33 cellular contexts compared by ENCODE assay signal in genomic region chr6:160092602-160093001, GRCh38. TPM values are rescaled to one million over a fixed set of nuclear protein-coding genes. Genes with fewer than 3 reads are reported as not detected.
"Had no signal": no experiment of that assay in that cellular context is flagged by ENCODE, and none has a peak within 500 bp of the region (broad histone marks: within the 10 kb centered on the region; RNA-seq: fewer than 3 reads in every experiment).

No MANE protein-coding gene starts in this region.

- DNase-seq: activated B cell treated with CpG ODN at 0.5 μM for 24 hours; activated CD4-positive, alpha-beta memory T cell treated with anti-CD3 and anti-CD28 coated beads for 36 hours; activated CD4-positive, alpha-beta T cell treated with anti-CD3 and anti-CD28 coated beads for 4 hours; activated CD4-positive, alpha-beta T cell treated with anti-CD3 and anti-CD28 coated beads, Interleukin-2, amount 50 U/mL, for 1 hour; activated CD4-positive, CD25-positive, alpha-beta regulatory T cell treated with anti-CD3 and anti-CD28 coated beads, Interleukin-2, amount 50 U/mL, for 72 hours; activated gamma-delta T cell; activated naive CD4-positive, alpha-beta T cell treated with Interleukin-2 at 50 U/mL for 16 hours; activated naive CD8-positive, alpha-beta T cell treated with anti-CD3 and anti-CD28 coated beads, Interleukin-2, amount 50 U/mL, for 24 hours; activated T-cell treated with anti-CD3 and anti-CD28 coated beads, Interleukin-2, amount 50 U/mL, for 1 hour; anterior cingulate cortex; central memory CD4-positive, alpha-beta T cell; IMR-90; NCI-H1105; NCI-H1417 treated with DMSO at 0.1 percent for 48 hours; NCI-H187 treated with DMSO at 0.1 percent for 48 hours; NCI-H2081; NCI-H2171 treated with DMSO at 0.1 percent for 48 hours; NCI-H226; NCI-H446 treated with DMSO at 0.1 percent for 48 hours; NCI-H524; NCI-H69; RPMI8226; SHP77 treated with DMSO at 0.1 percent for 48 hours; SK-N-SH had no signal

- H3K27me3 Mint-ChIP-seq: activated B cell treated with CpG ODN at 0.5 μM for 24 hours; activated CD4-positive, alpha-beta memory T cell treated with anti-CD3 and anti-CD28 coated beads for 36 hours; activated naive CD8-positive, alpha-beta T cell; activated naive CD8-positive, alpha-beta T cell treated with anti-CD3 and anti-CD28 coated beads, Interleukin-2, amount 50 U/mL, for 24 hours had no signal

- H3K27me3 ChIP-seq: SJSA1 had no signal

- H3K9me3 ChIP-seq: SJSA1, SK-N-SH had no signal

- H3K4me1 ChIP-seq: SJSA1 had no signal

- H3K4me3 Mint-ChIP-seq: activated B cell treated with CpG ODN at 0.5 μM for 24 hours; activated CD4-positive, alpha-beta memory T cell treated with anti-CD3 and anti-CD28 coated beads for 36 hours; activated naive CD8-positive, alpha-beta T cell; activated naive CD8-positive, alpha-beta T cell treated with anti-CD3 and anti-CD28 coated beads, Interleukin-2, amount 50 U/mL, for 24 hours; brain; T-helper 1 cell treated with Interleukin-12 subunit alpha and Interleukin-12 subunit beta and Interleukin-4 antibody, amounts not matched to agents 30 μg/mL and 1 μg/mL, for 36 hours had no signal

- H3K27ac ChIP-seq: SJSA1, VCaP had no signal

- H3K27ac Mint-ChIP-seq: activated B cell treated with CpG ODN at 0.5 μM for 24 hours; activated CD4-positive, alpha-beta memory T cell treated with anti-CD3 and anti-CD28 coated beads for 36 hours; activated naive CD8-positive, alpha-beta T cell; activated naive CD8-positive, alpha-beta T cell treated with anti-CD3 and anti-CD28 coated beads, Interleukin-2, amount 50 U/mL, for 24 hours; activated T-helper 2 cell treated with anti-CD3 and anti-CD28 coated beads, Interferon-gamma antibody, Interleukin-2, Interleukin-4, amounts not matched to agents 10 μg/mL and 5 μg/mL and 100 μg/mL, durations not matched to agents 14 hours and 24 hours and 36 hours; T-helper 1 cell treated with Interleukin-12 subunit alpha and Interleukin-12 subunit beta and Interleukin-4 antibody, amounts not matched to agents 30 μg/mL and 1 μg/mL, for 36 hours had no signal

- H3K9me3 Mint-ChIP-seq: activated B cell treated with CpG ODN at 0.5 μM for 24 hours; activated CD4-positive, alpha-beta memory T cell treated with anti-CD3 and anti-CD28 coated beads for 36 hours; activated naive CD8-positive, alpha-beta T cell treated with anti-CD3 and anti-CD28 coated beads, Interleukin-2, amount 50 U/mL, for 24 hours; activated T-helper 2 cell treated with anti-CD3 and anti-CD28 coated beads, Interferon-gamma antibody, Interleukin-2, Interleukin-4, amounts not matched to agents 10 μg/mL and 5 μg/mL and 100 μg/mL, durations not matched to agents 14 hours and 24 hours and 36 hours; brain; T-helper 1 cell treated with Interleukin-12 subunit alpha and Interleukin-12 subunit beta and Interleukin-4 antibody, amounts not matched to agents 30 μg/mL and 1 μg/mL, for 36 hours had no signal

- ATAC-seq: activated naive CD8-positive, alpha-beta T cell treated with anti-CD3 and anti-CD28 coated beads, Interleukin-2, amount 50 U/mL, for 24 hours; K562; Panc1 had no signal

- H3K4me3 ChIP-seq: K562, SJSA1 had no signal

- H3K4me1 Mint-ChIP-seq: activated B cell treated with CpG ODN at 0.5 μM for 24 hours, brain had no signal

RNA-seq across cellular contexts. Expression of gene SLC22A1, which starts 29.0 kb away (rescaled TPM):
- total RNA-seq: IMR-90, M059J, SJSA1 had no signal
